26 cellular contexts compared by ENCODE assay signal in the genomic region with DNA sequence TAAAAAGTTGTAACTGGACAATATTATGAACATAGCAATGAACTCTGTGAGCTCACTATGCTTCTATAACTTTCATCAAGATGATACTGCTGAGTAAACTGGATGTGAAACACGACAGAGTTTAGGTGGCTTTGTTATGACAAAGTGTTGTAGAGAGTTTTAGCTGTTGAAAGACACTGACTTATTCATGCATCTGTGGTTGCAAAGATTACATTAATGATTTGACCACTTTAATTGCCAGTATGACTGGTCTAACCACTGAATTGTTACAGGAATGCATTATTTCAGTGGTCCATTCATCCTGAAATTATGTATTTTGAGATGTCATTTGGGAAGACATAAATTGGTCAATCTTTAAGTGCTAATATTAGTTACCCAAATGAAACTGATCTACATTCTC.
"Had no signal": no experiment of that assay in that cellular context is flagged by ENCODE, and none has a peak within 500 bp of the region (broad histone marks: within the 10 kb centered on the region; RNA-seq: fewer than 3 reads in every experiment).

No MANE protein-coding gene starts in this region.

- H3K4me1 Mint-ChIP-seq: activated naive CD8-positive, alpha-beta T cell treated with anti-CD3 and anti-CD28 coated beads, Interleukin-2, amount 10 ng/mL, durations not matched to agents 7 days and 5 days; mesothelial cell of epicardium; natural killer cell had no signal

- ATAC-seq: effector memory CD8-positive, alpha-beta T cell; esophagus mucosa; gastrocnemius medialis; natural killer cell had no signal

- H3K4me3 ChIP-seq: colonic mucosa, dorsolateral prefrontal cortex, gastrocnemius medialis, left ventricle myocardium inferior, spleen, thoracic aorta, vagina had no signal

- DNase-seq: activated CD4-positive, alpha-beta T cell treated with anti-CD3 and anti-CD28 coated beads for 4 hours; activated CD4-positive, alpha-beta T cell treated with anti-CD3 and anti-CD28 coated beads, Interleukin-2, amount 50 U/mL, for 48 hours; activated CD4-positive, CD25-positive, alpha-beta regulatory T cell; activated effector memory CD4-positive, alpha-beta T cell treated with Interleukin-2 at 50 U/mL for 16 hours; activated naive CD4-positive, alpha-beta T cell treated with anti-CD3 and anti-CD28 coated beads for 36 hours; activated naive CD8-positive, alpha-beta T cell treated with anti-CD3 and anti-CD28 coated beads, Interleukin-2, amount 10 ng/mL, durations not matched to agents 7 days and 5 days; activated T-cell treated with anti-CD3 and anti-CD28 coated beads, Interleukin-2, amount 50 U/mL, for 48 hours; amygdala; colonic mucosa; dorsolateral prefrontal cortex; effector memory CD8-positive, alpha-beta T cell; gastrocnemius medialis; hippocampal formation; kidney glomerular epithelial cell; left ventricle myocardium inferior; natural killer cell; retina; spleen; stimulated activated CD4-positive, alpha-beta T cell treated with anti-CD3 and anti-CD28 coated beads, Interleukin-4, amount 100 ng/mL, for 24 hours; stimulated activated naive CD4-positive, alpha-beta T cell treated with Interleukin-2 at 50 U/mL for 16 hours had no signal

- H3K36me3 Mint-ChIP-seq: activated naive CD8-positive, alpha-beta T cell treated with anti-CD3 and anti-CD28 coated beads, Interleukin-2, amount 10 ng/mL, durations not matched to agents 7 days and 5 days; mesothelial cell of epicardium; natural killer cell; type B pancreatic cell had no signal

- H3K4me3 Mint-ChIP-seq: activated naive CD4-positive, alpha-beta T cell treated with anti-CD3 and anti-CD28 coated beads for 36 hours; activated naive CD8-positive, alpha-beta T cell treated with anti-CD3 and anti-CD28 coated beads, Interleukin-2, amount 10 ng/mL, durations not matched to agents 7 days and 5 days; effector memory CD8-positive, alpha-beta T cell; mesothelial cell of epicardium; natural killer cell; type B pancreatic cell had no signal

- H3K27me3 Mint-ChIP-seq: activated naive CD8-positive, alpha-beta T cell treated with anti-CD3 and anti-CD28 coated beads, Interleukin-2, amount 10 ng/mL, durations not matched to agents 7 days and 5 days; effector memory CD8-positive, alpha-beta T cell; progenitor cell of endocrine pancreas had no signal

- H3K9me3 Mint-ChIP-seq: activated naive CD4-positive, alpha-beta T cell treated with anti-CD3 and anti-CD28 coated beads for 36 hours; activated naive CD8-positive, alpha-beta T cell treated with anti-CD3 and anti-CD28 coated beads, Interleukin-2, amount 10 ng/mL, durations not matched to agents 7 days and 5 days; mesothelial cell of epicardium; type B pancreatic cell had no signal

- H3K27ac Mint-ChIP-seq: activated naive CD4-positive, alpha-beta T cell treated with anti-CD3 and anti-CD28 coated beads for 36 hours; activated naive CD8-positive, alpha-beta T cell treated with anti-CD3 and anti-CD28 coated beads, Interleukin-2, amount 10 ng/mL, durations not matched to agents 7 days and 5 days; effector memory CD8-positive, alpha-beta T cell; mesothelial cell of epicardium; natural killer cell; progenitor cell of endocrine pancreas; type B pancreatic cell had no signal
